Comparison of ENCODE assay signal across 15 cellular contexts in the genomic region with DNA sequence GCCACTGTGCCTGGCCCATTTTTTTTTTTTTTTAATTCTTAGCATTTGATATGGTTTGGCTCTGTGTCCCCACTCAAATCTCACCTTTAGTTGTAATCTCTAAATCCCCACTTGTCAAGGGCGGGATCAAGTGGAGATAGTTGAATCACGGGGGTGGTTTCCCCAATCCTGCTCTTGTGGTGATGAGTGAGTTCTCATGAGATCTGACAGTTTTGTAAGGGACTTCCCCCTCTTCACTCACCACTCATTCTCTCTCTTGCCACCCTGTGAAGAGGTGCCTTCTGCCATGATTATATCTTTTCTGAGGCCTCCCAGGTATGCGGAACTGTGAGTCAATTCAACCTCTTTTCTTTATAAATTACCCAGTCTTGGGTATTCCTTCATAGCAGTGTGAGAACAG. TPM values are rescaled to one million over a fixed set of nuclear protein-coding genes. Genes with fewer than 3 reads are reported as not detected.
DNase-seq lines count a peak whose midpoint lies in the region; ATAC-seq, FAIRE-seq and TF ChIP-seq lines count a peak whose summit lies in the region.
"Had no signal": no experiment of that assay in that cellular context is flagged by ENCODE, and none has a peak within 500 bp of the region (broad histone marks: within the 10 kb centered on the region; RNA-seq: fewer than 3 reads in every experiment).

No MANE protein-coding gene starts in this region.

- no peaks in the 10 kb centered on the region for H3K27me3 ChIP-seq in bronchial epithelial cell (ENCODE audit: control insufficient read depth, insufficient read depth, low read length)
- H3K27me3 ChIP-seq: brain microvascular endothelial cell had no signal

- TF ChIP-seq CTCF in bronchial epithelial cell (IDR thresholded peaks at IDR 0.05; ENCODE audit: insufficient read depth, low read length, severe bottlenecking) = no peak

- DNase-seq in M059J (ENCODE audit: low read depth) (peak; percentile 1), bronchial epithelial cell (ENCODE audit: low read depth) (peak; percentile 15), NCI-H2081 treated with DMSO at 0.1 percent for 48 hours (lab: John Stamatoyannopoulos, UW) (no peak), NCI-H1092 (lab: John Stamatoyannopoulos, UW) (no peak), RCC 7860 (ENCODE audit: low spot score) (no peak)
- peak in 2 of 3 experiments; percentile 5 to 6 for DNase-seq in stimulated activated CD4-positive, alpha-beta T cell treated with anti-CD3 and anti-CD28 coated beads, TNF-alpha, amount 100 ng/mL, for 4 hours (ENCODE audit: low read depth in 3 of 3)
- DNase-seq: brain microvascular endothelial cell; effector CD8-positive, alpha-beta T cell; Kasumi-1; NCI-H1694; NCI-H526; occipital lobe; RPMI8226 had no signal

- no peak overlapping the region for H3K4me3 ChIP-seq in bronchial epithelial cell (ENCODE audit: low read depth, low read length)
- H3K4me3 ChIP-seq: skin epidermis had no signal

- FAIRE-seq in bronchial epithelial cell (lab: Jason Lieb, UNC) (no peak), RCC 7860 (lab: Jason Lieb, UNC) (no peak)

- peak; percentile 50 for ATAC-seq in GM18870 (IDR thresholded peaks at IDR 0.05; ENCODE audit: unreplicated experiment)

- H3K36me3 ChIP-seq in bronchial epithelial cell (ENCODE audit: control insufficient read depth, insufficient read depth, low read length) = no peaks in the 10 kb centered on the region
- H3K36me3 ChIP-seq: brain microvascular endothelial cell had no signal

RNA-seq across cellular contexts. Expression of a gene that starts 27.2 kb away (rescaled TPM):
- 31.0 and 47.8 TPM in 2 replicates for total RNA-seq in M059J (2014; rRNA removed; shearing (Covaris generic))
- total RNA-seq in bronchial epithelial cell = 40.5 and 48.6 TPM in 2 replicates

RNA-seq across cellular contexts. Expression of a gene that starts 27.4 kb away (rescaled TPM):
- total RNA-seq in M059J (2014; rRNA removed; shearing (Covaris generic)) = 30.6 and 33.8 TPM in 2 replicates
- 13.1 and 27.6 TPM in 2 replicates for total RNA-seq in bronchial epithelial cell

Comparison
In these comparisons a context has a peak if more than half of its experiments do, and no peak if none do; other contexts are left out.
1. DNase-seq: peak in M059J (single experiment), bronchial epithelial cell (single experiment) and stimulated activated CD4-positive, alpha-beta T cell treated with anti-CD3 and anti-CD28 coated beads, TNF-alpha, amount 100 ng/mL, for 4 hours (2 of 3); none in NCI-H2081 treated with DMSO at 0.1 percent for 48 hours (single experiment), NCI-H1092 (single experiment) and RCC 7860 (single experiment).